Comparison of ENCODE assay signal across 12 cellular contexts in genomic region chr3:56677286-56677685, GRCh38. TPM values are rescaled to one million over a fixed set of nuclear protein-coding genes. Genes with fewer than 3 reads are reported as not detected.
DNase-seq lines count a peak whose midpoint lies in the region; ATAC-seq and TF ChIP-seq lines count a peak whose summit lies in the region.
"Had no signal": no experiment of that assay in that cellular context is flagged by ENCODE, and none has a peak within 500 bp of the region (broad histone marks: within the 10 kb centered on the region; RNA-seq: fewer than 3 reads in every experiment).

No MANE protein-coding gene starts in this region.

- intact Hi-C loops in CD4-positive, alpha-beta memory T cell (cut with micrococcal nuclease): loop anchor here (5.0 kb wide), 1 partner anchor 40 kb away; no protein-coding TSS in a partner anchor

- H3K4me3 ChIP-seq in CD4-positive, alpha-beta memory T cell (ENCODE audit: low read length in 2 of 2): no peak overlapping the region
- H3K4me3 ChIP-seq in Peyer's patch: no peak overlapping the region
- H3K4me3 ChIP-seq in H7 (ENCODE audit: insufficient read depth, low read depth, low read length): no peak overlapping the region
- H3K4me3 ChIP-seq: esophagus muscularis mucosa, sigmoid colon, tibial artery had no signal

- H3K36me3 ChIP-seq in CD4-positive, alpha-beta memory T cell (ENCODE audit: insufficient read depth, low read length): no peaks in the 10 kb centered on the region
- peaks cover 0 to 5% (median 0%) of the 10 kb centered on the region in 3 donors for H3K36me3 ChIP-seq in Peyer's patch
- H3K36me3 ChIP-seq in H7 (replicated peaks; ENCODE audit: control insufficient read depth, insufficient read depth, low read length): no peaks in the 10 kb centered on the region; the same call in 1 of the 2 replicates

- peak; percentile 64 for ATAC-seq in GM18909 (IDR thresholded peaks at IDR 0.05; ENCODE audit: poor library complexity, unreplicated experiment)
- ATAC-seq in HG02870 (IDR thresholded peaks at IDR 0.05; ENCODE audit: unreplicated experiment): peak; percentile 70
- ATAC-seq in T-helper 17 cell: no peak
- ATAC-seq in GM19328 (IDR thresholded peaks at IDR 0.05; ENCODE audit: unreplicated experiment): no peak

- H3K4me1 Mint-ChIP-seq in CD4-positive, alpha-beta memory T cell: peaks cover 40 to 76% (median 57%) of the 10 kb centered on the region in 4 donors
- H3K4me1 Mint-ChIP-seq in T-helper 17 cell: peaks cover 31% of the 10 kb centered on the region

- no peaks in the 10 kb centered on the region for H3K9me3 ChIP-seq in CD4-positive, alpha-beta memory T cell (ENCODE audit: control insufficient read depth in 1 of 2, low read length in 2 of 2)
- H3K9me3 ChIP-seq in T-helper 17 cell (ENCODE audit: control insufficient read depth, low read length, poor library complexity, severe bottlenecking): no peaks in the 10 kb centered on the region
- no peaks in the 10 kb centered on the region for H3K9me3 ChIP-seq in Peyer's patch
- H3K9me3 ChIP-seq: esophagus muscularis mucosa, sigmoid colon, tibial artery had no signal

- peak overlapping the region in 6 of 8 donors; percentile 43 to 76 (median 56) for H3K4me3 Mint-ChIP-seq in CD4-positive, alpha-beta memory T cell
- H3K4me3 Mint-ChIP-seq in T-helper 17 cell: no peak overlapping the region

- no peaks in the 10 kb centered on the region for H3K27me3 ChIP-seq in CD4-positive, alpha-beta memory T cell (ENCODE audit: insufficient read depth, low read length)
- H3K27me3 ChIP-seq in Peyer's patch (no peaks in the 10 kb centered on the region), H7 (ENCODE audit: control insufficient read depth, insufficient read depth, low read length) (no peaks in the 10 kb centered on the region)
- H3K27me3 ChIP-seq: esophagus muscularis mucosa, sigmoid colon, tibial artery had no signal

- H3K9me3 Mint-ChIP-seq in CD4-positive, alpha-beta memory T cell: no peaks in the 10 kb centered on the region

- POLR2A ChIA-PET in CD4-positive, alpha-beta memory T cell (lab: Charles Lee; ENCODE audit: partially characterized antibody): interaction anchor here (1.1 kb wide), 1 partner anchor 16 kb away, joined by 3 read pairs; no protein-coding TSS in a partner anchor

- peaks cover 73% of the 10 kb centered on the region for H3K4me1 ChIP-seq in CD4-positive, alpha-beta memory T cell (ENCODE audit: insufficient read depth, low read length)
- H3K4me1 ChIP-seq in Peyer's patch: peaks cover 0 to 14% (median 0%) of the 10 kb centered on the region in 4 donors

- H3K27ac Mint-ChIP-seq in CD4-positive, alpha-beta memory T cell: peak overlapping the region in 6 of 7 donors; percentile 10 to 77 (median 30)
- H3K27ac Mint-ChIP-seq in T-helper 17 cell: peak overlapping the region; percentile 77

- no peak for TF ChIP-seq CTCF in Peyer's patch (IDR thresholded peaks at IDR 0.05)

- no peak for DNase-seq in CD4-positive, alpha-beta memory T cell
- DNase-seq in T-helper 17 cell: no peak
- DNase-seq in Peyer's patch: no peak
- no peak for DNase-seq in dermis blood vessel endothelial cell
- no peak for DNase-seq in H7
- DNase-seq: Kasumi-1, sigmoid colon, tibial artery had no signal

- no peak for TF ChIP-seq POLR2A in Peyer's patch (IDR thresholded peaks at IDR 0.05)

- no peaks in the 10 kb centered on the region for H3K27me3 Mint-ChIP-seq in CD4-positive, alpha-beta memory T cell
- H3K27me3 Mint-ChIP-seq in T-helper 17 cell: no peaks in the 10 kb centered on the region

- no peak overlapping the region for H3K27ac ChIP-seq in CD4-positive, alpha-beta memory T cell (ENCODE audit: low read depth, low read length)
- H3K27ac ChIP-seq in Peyer's patch: no peak overlapping the region
- H3K27ac ChIP-seq: esophagus muscularis mucosa, sigmoid colon, tibial artery had no signal

- peaks cover 18 to 37% of the 10 kb centered on the region in 2 donors for H3K36me3 Mint-ChIP-seq in CD4-positive, alpha-beta memory T cell
- H3K36me3 Mint-ChIP-seq in T-helper 17 cell (ENCODE audit: low read depth): no peaks in the 10 kb centered on the region

- CTCF ChIA-PET in CD4-positive, alpha-beta memory T cell (lab: Charles Lee; ENCODE audit: partially characterized antibody): interaction anchor here (1.1 to 2.0 kb wide), 4 partner anchors 10 to 123 kb away, joined by 3 to 8 read pairs (median 4); no protein-coding TSS in a partner anchor

RNA-seq across cellular contexts. Expression of gene TASOR, which starts 5.8 kb away (rescaled TPM):
- total RNA-seq in CD4-positive, alpha-beta memory T cell: 100 to 1,000 TPM; 109 to 112 TPM
- polyA plus RNA-seq in CD4-positive, alpha-beta memory T cell: 10 to 100 TPM; 22.7 to 42.2 TPM
- 10 to 100 TPM; 57.3 TPM for total RNA-seq in T-helper 17 cell
- 10 to 100 TPM; 35.4 to 71.8 (median 46.5) TPM for total RNA-seq in Peyer's patch
- 84.9 and 100 TPM in 2 replicates for total RNA-seq in dermis blood vessel endothelial cell
- total RNA-seq in H7 (2014; rRNA removed; shearing (Covaris generic)): 39.6 and 45.8 TPM in 2 replicates

Comparison
In these comparisons a context has a peak if more than half of its experiments do, and no peak if none do; other contexts are left out.
1. ATAC-seq: peak in GM18909 (single experiment) and HG02870 (single experiment); none in T-helper 17 cell (single experiment) and GM19328 (single experiment).